ENCODE assay signal across 8 cellular contexts in genomic region chr16:53703590-53704444, GRCh38. TPM values are rescaled to one million over a fixed set of nuclear protein-coding genes. Genes with fewer than 3 reads are reported as not detected.
DNase-seq lines count a peak whose midpoint lies in the region; TF ChIP-seq lines count a peak whose summit lies in the region.

Gene FTO, plus strand, starts transcription at chr16:53704156.
Gene RPGRIP1L, minus strand, starts transcription at chr16:53703859. Its CDS starts 3,136 bp downstream, at chr16:53700723.

- H3K9ac ChIP-seq in stomach smooth muscle (ENCODE audit: low read length in 2 of 2), result peak within 1 kb of the TSS; percentile 88 to 95

- peak within 1 kb of the TSS; percentile 80 for H3K4me3 ChIP-seq in H7 (ENCODE audit: insufficient read depth, low read depth, low read length)
- peak within 1 kb of the TSS; percentile 72 to 90 for H3K4me3 ChIP-seq in foreskin fibroblast (ENCODE audit: low read depth in 1 of 2, low read length in 2 of 2)
- peak within 1 kb of the TSS; percentile 91 to 98 for H3K4me3 ChIP-seq in stomach smooth muscle (ENCODE audit: low read length in 2 of 2)

- H3K4me1 Mint-ChIP-seq in neural crest cell, result peaks cover 20% of the 10 kb centered on the region

- H3K36me3 ChIP-seq in H7 (replicated peaks; ENCODE audit: control insufficient read depth, insufficient read depth, low read length) (no peaks in the 10 kb centered on the region; the same call in 1 of the 2 replicates), stomach smooth muscle (ENCODE audit: control insufficient read depth in 2 of 2, insufficient read depth in 2 of 2, low read length in 2 of 2) (no peaks in the 10 kb centered on the region)

- peak within 1 kb of the TSS; percentile 67 for H3K27ac Mint-ChIP-seq in neural crest cell (ENCODE audit: unreplicated experiment)

- H3K4me3 Mint-ChIP-seq in neural crest cell, result peak within 1 kb of the TSS; percentile 97

- no peaks in the 10 kb centered on the region for H3K9me3 ChIP-seq in stomach smooth muscle (ENCODE audit: control insufficient read depth in 2 of 2, low read length in 2 of 2)

- no peaks in the 10 kb centered on the region for H3K9me3 Mint-ChIP-seq in neural crest cell

- H3K27me3 ChIP-seq in H7 (ENCODE audit: control insufficient read depth, insufficient read depth, low read length) (no peaks in the 10 kb centered on the region), stomach smooth muscle (ENCODE audit: control insufficient read depth in 1 of 2, insufficient read depth in 2 of 2, low read length in 2 of 2) (no peaks in the 10 kb centered on the region)

- H3K4me1 ChIP-seq in stomach smooth muscle (ENCODE audit: control insufficient read depth, insufficient read depth, low read length), result no peaks in the 10 kb centered on the region

- no peak for TF ChIP-seq CTCF in foreskin fibroblast (IDR thresholded peaks at IDR 0.05; ENCODE audit: low read depth, low read length)
- TF ChIP-seq CTCF in neural crest cell (conservative IDR thresholded peaks at IDR 0.05), result no peak

- H3K27me3 Mint-ChIP-seq in neural crest cell (ENCODE audit: low read depth), result no peaks in the 10 kb centered on the region

- peaks cover 11% of the 10 kb centered on the region for H3K36me3 Mint-ChIP-seq in neural crest cell (ENCODE audit: low read depth)

- no peak within 1 kb of the TSS for H3K27ac ChIP-seq in stomach smooth muscle (ENCODE audit: low read length)

- DNase-seq in ELR (ENCODE audit: low read depth), result peak; percentile 99
- peak; percentile 90 for DNase-seq in H7
- peak; percentile 99 for DNase-seq in M059J (ENCODE audit: low read depth)
- DNase-seq in SHP77 (lab: John Stamatoyannopoulos, UW), result peak; percentile 97 to 98
- DNase-seq in activated gamma-delta T cell (lab: John Stamatoyannopoulos, UW), result peak; percentile 72
- DNase-seq in foreskin fibroblast, result peak; percentile 98 to 99
- peak; percentile 100 for DNase-seq in neural crest cell (ENCODE audit: low read depth, low spot score)

RNA-seq across cellular contexts. Expression of gene FTO, which starts in this region (rescaled TPM):
- 55.3 and 74.6 TPM in 2 replicates for total RNA-seq in H7 (2014; rRNA removed; shearing (Covaris generic))
- 96.1 and 132 TPM in 2 replicates for total RNA-seq in M059J (2014; rRNA removed; shearing (Covaris generic))
- total RNA-seq in neural crest cell, result 104 and 107 TPM in 2 replicates

RNA-seq across cellular contexts. Expression of gene RPGRIP1L, which starts in this region (rescaled TPM):
- 6.2 and 8.3 TPM in 2 replicates for total RNA-seq in H7 (2014; rRNA removed; shearing (Covaris generic))
- total RNA-seq in M059J (2014; rRNA removed; shearing (Covaris generic)), result 7.1 and 12.5 TPM in 2 replicates
- 24.0 and 26.5 TPM in 2 replicates for total RNA-seq in neural crest cell
